ENCODE assay signal across 1 cellular context in the genomic region with DNA sequence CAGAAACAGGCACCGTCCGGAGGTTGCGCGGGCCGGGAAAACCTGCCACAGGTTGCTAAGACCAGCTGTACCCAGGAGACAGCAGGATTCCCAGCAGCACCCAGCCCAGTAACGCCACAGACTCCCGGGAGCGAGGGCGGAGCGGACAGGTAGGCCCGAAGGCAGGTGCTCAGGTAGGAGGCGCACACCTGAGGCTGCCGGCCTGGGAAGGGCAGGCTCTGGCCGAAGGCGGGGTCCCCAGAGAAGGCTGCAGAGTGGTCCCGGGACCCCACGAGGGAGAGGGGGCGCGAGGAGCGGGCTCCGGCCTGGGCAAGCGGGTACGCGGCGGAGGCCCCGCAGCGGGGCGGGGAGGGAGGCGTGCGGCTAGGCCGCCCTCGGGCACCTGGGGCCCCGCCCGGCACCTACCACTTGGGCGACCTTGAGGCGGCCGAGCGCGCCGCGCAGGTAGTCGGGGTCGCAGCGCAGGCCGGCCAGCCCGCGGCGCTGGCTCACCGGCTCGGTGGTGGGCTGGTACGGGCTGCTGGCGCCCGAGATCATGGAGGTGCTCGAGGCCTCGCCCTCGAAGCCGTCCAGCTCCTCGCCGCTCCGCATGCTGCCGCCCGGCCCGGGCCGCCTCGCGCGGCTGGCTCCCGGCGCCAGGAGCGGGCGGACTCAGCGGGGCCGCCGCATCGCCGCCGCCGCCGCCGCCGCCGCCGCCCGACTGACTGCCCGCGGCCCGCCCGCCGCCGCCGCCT.
TF ChIP-seq lines count a peak whose summit lies in the region.

No MANE protein-coding gene starts in this region.

TF ChIP-seq in WTC11, 78 proteins besides CTCF, POLR2A, EP300 and RAD21 (continued from another document):
- TF ChIP-seq, protein P1, sequence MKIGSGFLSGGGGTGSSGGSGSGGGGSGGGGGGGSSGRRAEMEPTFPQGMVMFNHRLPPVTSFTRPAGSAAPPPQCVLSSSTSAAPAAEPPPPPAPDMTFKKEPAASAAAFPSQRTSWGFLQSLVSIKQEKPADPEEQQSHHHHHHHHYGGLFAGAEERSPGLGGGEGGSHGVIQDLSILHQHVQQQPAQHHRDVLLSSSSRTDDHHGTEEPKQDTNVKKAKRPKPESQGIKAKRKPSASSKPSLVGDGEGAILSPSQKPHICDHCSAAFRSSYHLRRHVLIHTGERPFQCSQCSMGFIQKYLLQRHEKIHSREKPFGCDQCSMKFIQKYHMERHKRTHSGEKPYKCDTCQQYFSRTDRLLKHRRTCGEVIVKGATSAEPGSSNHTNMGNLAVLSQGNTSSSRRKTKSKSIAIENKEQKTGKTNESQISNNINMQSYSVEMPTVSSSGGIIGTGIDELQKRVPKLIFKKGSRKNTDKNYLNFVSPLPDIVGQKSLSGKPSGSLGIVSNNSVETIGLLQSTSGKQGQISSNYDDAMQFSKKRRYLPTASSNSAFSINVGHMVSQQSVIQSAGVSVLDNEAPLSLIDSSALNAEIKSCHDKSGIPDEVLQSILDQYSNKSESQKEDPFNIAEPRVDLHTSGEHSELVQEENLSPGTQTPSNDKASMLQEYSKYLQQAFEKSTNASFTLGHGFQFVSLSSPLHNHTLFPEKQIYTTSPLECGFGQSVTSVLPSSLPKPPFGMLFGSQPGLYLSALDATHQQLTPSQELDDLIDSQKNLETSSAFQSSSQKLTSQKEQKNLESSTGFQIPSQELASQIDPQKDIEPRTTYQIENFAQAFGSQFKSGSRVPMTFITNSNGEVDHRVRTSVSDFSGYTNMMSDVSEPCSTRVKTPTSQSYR (CRISPR knock-in tag; IDR thresholded peaks at IDR 0.05), result no peak
- TF ChIP-seq, protein P2, sequence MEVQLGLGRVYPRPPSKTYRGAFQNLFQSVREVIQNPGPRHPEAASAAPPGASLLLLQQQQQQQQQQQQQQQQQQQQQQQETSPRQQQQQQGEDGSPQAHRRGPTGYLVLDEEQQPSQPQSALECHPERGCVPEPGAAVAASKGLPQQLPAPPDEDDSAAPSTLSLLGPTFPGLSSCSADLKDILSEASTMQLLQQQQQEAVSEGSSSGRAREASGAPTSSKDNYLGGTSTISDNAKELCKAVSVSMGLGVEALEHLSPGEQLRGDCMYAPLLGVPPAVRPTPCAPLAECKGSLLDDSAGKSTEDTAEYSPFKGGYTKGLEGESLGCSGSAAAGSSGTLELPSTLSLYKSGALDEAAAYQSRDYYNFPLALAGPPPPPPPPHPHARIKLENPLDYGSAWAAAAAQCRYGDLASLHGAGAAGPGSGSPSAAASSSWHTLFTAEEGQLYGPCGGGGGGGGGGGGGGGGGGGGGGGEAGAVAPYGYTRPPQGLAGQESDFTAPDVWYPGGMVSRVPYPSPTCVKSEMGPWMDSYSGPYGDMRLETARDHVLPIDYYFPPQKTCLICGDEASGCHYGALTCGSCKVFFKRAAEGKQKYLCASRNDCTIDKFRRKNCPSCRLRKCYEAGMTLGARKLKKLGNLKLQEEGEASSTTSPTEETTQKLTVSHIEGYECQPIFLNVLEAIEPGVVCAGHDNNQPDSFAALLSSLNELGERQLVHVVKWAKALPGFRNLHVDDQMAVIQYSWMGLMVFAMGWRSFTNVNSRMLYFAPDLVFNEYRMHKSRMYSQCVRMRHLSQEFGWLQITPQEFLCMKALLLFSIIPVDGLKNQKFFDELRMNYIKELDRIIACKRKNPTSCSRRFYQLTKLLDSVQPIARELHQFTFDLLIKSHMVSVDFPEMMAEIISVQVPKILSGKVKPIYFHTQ (CRISPR knock-in tag; IDR thresholded peaks at IDR 0.05), result no peak
- TF ChIP-seq FOXJ3 (CRISPR knock-in tag; IDR thresholded peaks at IDR 0.05; ENCODE audit: borderline replicate concordance) (no peak), ZNF121 (CRISPR knock-in tag; IDR thresholded peaks at IDR 0.05) (no peak), NFYB (CRISPR knock-in tag; conservative IDR thresholded peaks at IDR 0.05; ENCODE audit: low read depth) (no peak; the same call in 1 of the 2 replicates)
- TF ChIP-seq, protein P3, sequence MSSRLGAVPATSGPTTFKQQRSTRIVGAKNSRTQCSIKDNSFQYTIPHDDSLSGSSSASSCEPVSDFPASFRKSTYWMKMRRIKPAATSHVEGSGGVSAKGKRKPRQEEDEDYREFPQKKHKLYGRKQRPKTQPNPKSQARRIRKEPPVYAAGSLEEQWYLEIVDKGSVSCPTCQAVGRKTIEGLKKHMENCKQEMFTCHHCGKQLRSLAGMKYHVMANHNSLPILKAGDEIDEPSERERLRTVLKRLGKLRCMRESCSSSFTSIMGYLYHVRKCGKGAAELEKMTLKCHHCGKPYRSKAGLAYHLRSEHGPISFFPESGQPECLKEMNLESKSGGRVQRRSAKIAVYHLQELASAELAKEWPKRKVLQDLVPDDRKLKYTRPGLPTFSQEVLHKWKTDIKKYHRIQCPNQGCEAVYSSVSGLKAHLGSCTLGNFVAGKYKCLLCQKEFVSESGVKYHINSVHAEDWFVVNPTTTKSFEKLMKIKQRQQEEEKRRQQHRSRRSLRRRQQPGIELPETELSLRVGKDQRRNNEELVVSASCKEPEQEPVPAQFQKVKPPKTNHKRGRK (CRISPR knock-in tag; IDR thresholded peaks at IDR 0.05; ENCODE audit: borderline replicate concordance), result no peak
